ENCODE assay signal across 33 cellular contexts in the genomic region with DNA sequence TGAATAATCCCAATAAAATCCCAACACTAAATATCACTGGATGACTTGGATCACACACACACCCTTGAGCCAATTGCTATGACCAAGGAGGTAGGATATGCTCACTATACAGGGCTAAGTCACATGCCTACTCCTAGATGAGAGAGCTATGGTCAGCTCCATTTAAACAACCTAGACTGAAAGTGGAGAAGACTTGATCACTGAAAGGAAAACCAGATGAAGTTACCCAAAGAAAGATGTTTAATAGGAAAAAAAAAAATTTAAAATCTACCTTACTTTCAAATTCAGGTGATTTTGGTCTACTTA. TPM values are rescaled to one million over a fixed set of nuclear protein-coding genes. Genes with fewer than 3 reads are reported as not detected.
"Had no signal": no experiment of that assay in that cellular context is flagged by ENCODE, and none has a peak within 500 bp of the region (broad histone marks: within the 10 kb centered on the region; RNA-seq: fewer than 3 reads in every experiment).

No MANE protein-coding gene starts in this region.

- H3K4me3 ChIP-seq: adrenal gland, body of pancreas, esophagus muscularis mucosa, gastrocnemius medialis had no signal

- FAIRE-seq: colon had no signal

- ATAC-seq: activated CD4-positive, alpha-beta T cell treated with anti-CD3 and anti-CD28 coated beads for 36 hours; activated CD8-positive, alpha-beta memory T cell treated with anti-CD3 and anti-CD28 coated beads, Interleukin-2, amount 10 ng/mL, durations not matched to agents 7 days and 5 days; activated CD8-positive, alpha-beta T cell treated with anti-CD3 and anti-CD28 coated beads, Interleukin-2, amount 10 ng/mL, durations not matched to agents 7 days and 5 days; activated naive CD8-positive, alpha-beta T cell treated with anti-CD3 and anti-CD28 coated beads, Interleukin-2, amount 50 U/mL, for 24 hours; body of pancreas; effector memory CD8-positive, alpha-beta T cell; foreskin keratinocyte; gastrocnemius medialis; T-helper 17 cell had no signal

- H3K27me3 ChIP-seq: adrenal gland, body of pancreas, esophagus muscularis mucosa, gastrocnemius medialis had no signal

- DNase-seq: activated CD4-positive, alpha-beta memory T cell treated with anti-CD3 and anti-CD28 coated beads for 36 hours; activated CD4-positive, alpha-beta T cell treated with anti-CD3 and anti-CD28 coated beads for 36 hours; activated CD4-positive, alpha-beta T cell treated with anti-CD3 and anti-CD28 coated beads, Interleukin-2, amount 10 ng/mL, durations not matched to agents 24 days and 14 days; activated CD4-positive, CD25-positive, alpha-beta regulatory T cell; activated CD4-positive, CD25-positive, alpha-beta regulatory T cell treated with anti-CD3 and anti-CD28 coated beads, Interleukin-2, amount 50 U/mL, for 72 hours; activated CD8-positive, alpha-beta memory T cell treated with anti-CD3 and anti-CD28 coated beads, Interleukin-2, amount 10 ng/mL, durations not matched to agents 7 days and 5 days; activated CD8-positive, alpha-beta memory T cell treated with anti-CD3 and anti-CD28 coated beads, Interleukin-2, amount 50 U/mL, for 4 hours; activated CD8-positive, alpha-beta T cell treated with anti-CD3 and anti-CD28 coated beads, Interleukin-2, amount 10 ng/mL, durations not matched to agents 7 days and 5 days; activated effector memory CD4-positive, alpha-beta T cell treated with anti-CD3 and anti-CD28 coated beads, Interleukin-2, amount 50 U/mL, for 16 hours; activated naive CD4-positive, alpha-beta T cell treated with anti-CD3 and anti-CD28 coated beads for 36 hours; activated naive CD8-positive, alpha-beta T cell treated with anti-CD3 and anti-CD28 coated beads for 36 hours; activated naive CD8-positive, alpha-beta T cell treated with anti-CD3 and anti-CD28 coated beads, Interleukin-2, amount 50 U/mL, for 24 hours; activated T-cell treated with anti-CD3 and anti-CD28 coated beads, Interleukin-2, amount 50 U/mL, for 1 hour; activated T-cell treated with anti-CD3 and anti-CD28 coated beads, Interleukin-2, amount 50 U/mL, for 48 hours; adrenal gland; amygdala; aorta; body of pancreas; caudate nucleus; cortex of kidney; dermis blood vessel endothelial cell; effector CD4-positive, alpha-beta T cell; effector memory CD8-positive, alpha-beta T cell; erythroblast; foreskin keratinocyte; gastrocnemius medialis; glutamatergic neuron; T-helper 1 cell; T-helper 17 cell; T1000 had no signal

- H3K4me1 ChIP-seq: adrenal gland, foreskin keratinocyte had no signal

- H3K36me3 ChIP-seq: adrenal gland, esophagus muscularis mucosa, gastrocnemius medialis had no signal

- H3K27ac ChIP-seq: adrenal gland, body of pancreas, esophagus muscularis mucosa, foreskin keratinocyte, gastrocnemius medialis had no signal

- H3K9me3 ChIP-seq: adrenal gland, body of pancreas, gastrocnemius medialis had no signal

RNA-seq across cellular contexts. Expression of a gene that starts 18.9 kb away (rescaled TPM):
- total RNA-seq: activated CD4-positive, alpha-beta T cell treated with anti-CD3 and anti-CD28 coated beads for 36 hours; activated CD4-positive, alpha-beta T cell treated with anti-CD3 and anti-CD28 coated beads, Interleukin-2, amount 10 ng/mL, durations not matched to agents 24 days and 14 days; activated CD8-positive, alpha-beta T cell treated with anti-CD3 and anti-CD28 coated beads, Interleukin-2, amount 10 ng/mL, durations not matched to agents 7 days and 5 days; activated T-helper 1 cell treated with anti-CD3 and anti-CD28 coated beads, Interleukin-12 subunit alpha, Interleukin-12 subunit beta, Interleukin-2, Interleukin-4 antibody, amounts not matched to agents 30 ng/mL and 10 ng/mL and 1 ng/mL, durations not matched to agents 14 hours and 24 hours and 36 hours; dermis blood vessel endothelial cell; foreskin keratinocyte had no signal
- polyA plus RNA-seq: aorta, foreskin keratinocyte had no signal
